Comparison of ENCODE assay signal across 24 cellular contexts in the genomic region with DNA sequence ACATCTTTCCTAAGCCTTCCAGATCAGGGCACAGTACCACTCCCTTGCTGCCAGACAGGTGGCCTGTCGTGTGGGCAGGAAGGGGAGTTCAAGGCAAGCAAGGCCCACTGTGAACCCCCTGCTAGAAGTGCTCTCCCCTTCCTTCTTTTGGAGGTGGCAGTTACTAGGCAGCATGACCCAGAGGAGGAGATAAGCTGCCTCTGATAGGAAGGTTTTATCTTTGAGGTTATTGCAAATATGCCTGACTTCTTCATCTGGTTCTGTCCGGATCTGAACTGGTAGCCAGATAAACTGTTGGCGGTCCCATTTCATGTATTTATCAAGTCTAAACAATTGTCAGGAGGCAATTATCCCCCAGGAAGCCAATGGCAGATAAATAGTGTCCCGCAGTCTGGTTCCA.
DNase-seq lines count a peak whose midpoint lies in the region; ATAC-seq and TF ChIP-seq lines count a peak whose summit lies in the region.
"Had no signal": no experiment of that assay in that cellular context is flagged by ENCODE, and none has a peak within 500 bp of the region (broad histone marks: within the 10 kb centered on the region; RNA-seq: fewer than 3 reads in every experiment).

No MANE protein-coding gene starts in this region.

- H3K4me2 ChIP-seq in mesendoderm (ENCODE audit: low read length) = no peak overlapping the region
- H3K4me2 ChIP-seq: neural progenitor cell had no signal

- DNase-seq in heart right ventricle (no peak), Right ventricle myocardium superior (no peak), coronary artery (ENCODE audit: low spot score) (no peak), mesendoderm (peak; percentile 62), tibial nerve (ENCODE audit: low spot score in 2 of 2) (no peak), GOT3 (lab: John Stamatoyannopoulos, UW) (no peak), cortex of kidney (lab: John Stamatoyannopoulos, UW) (no peak)
- DNase-seq in activated CD4-positive, alpha-beta T cell treated with anti-CD3 and anti-CD28 coated beads for 48 hours = no peak
- DNase-seq: activated CD4-positive, alpha-beta T cell treated with anti-CD3 and anti-CD28 coated beads, Interleukin-2, amount 50 U/mL, for 4 hours; activated naive CD4-positive, alpha-beta T cell treated with anti-CD3 and anti-CD28 coated beads, Interleukin-2, amount 50 U/mL, for 16 hours; Karpas-422; NCI-H1048; NCI-H2029; NCI-H2227 treated with DMSO at 0.1 percent for 48 hours; NCI-H748 treated with DMSO at 0.1 percent for 48 hours; RPMI8226; sigmoid colon; stimulated activated CD4-positive, alpha-beta T cell treated with anti-CD3 and anti-CD28 coated beads, Interleukin-15, amount 100 ng/mL, for 24 hours; stimulated activated naive CD8-positive, alpha-beta T cell treated with anti-CD3 and anti-CD28 coated beads, Interleukin-15, amount 100 ng/mL, for 72 hours; T-helper 17 cell had no signal

- no peak overlapping the region for H3K9ac ChIP-seq in mesendoderm (ENCODE audit: low read length)
- H3K9ac ChIP-seq: neural progenitor cell had no signal

- no peak overlapping the region for H3K4ac ChIP-seq in mesendoderm (ENCODE audit: low read depth, low read length)

- no peaks in the 10 kb centered on the region for H3K36me3 ChIP-seq in heart right ventricle
- H3K36me3 ChIP-seq in mesendoderm (ENCODE audit: control insufficient read depth, insufficient read depth, low read length) = no peaks in the 10 kb centered on the region
- H3K36me3 ChIP-seq in tibial nerve = no peaks in the 10 kb centered on the region
- H3K36me3 ChIP-seq: HAP-1, left lung, neural progenitor cell, sigmoid colon had no signal

- no peaks in the 10 kb centered on the region for H3K79me1 ChIP-seq in mesendoderm (ENCODE audit: low read length)

- peaks cover 0 to 43% (median 18%) of the 10 kb centered on the region in 9 donors for H3K4me1 ChIP-seq in heart right ventricle
- H3K4me1 ChIP-seq in mesendoderm (ENCODE audit: control insufficient read depth, low read depth, low read length) = peaks cover 3% of the 10 kb centered on the region
- H3K4me1 ChIP-seq in tibial nerve = peaks cover 0 to 58% (median 20%) of the 10 kb centered on the region in 4 donors
- H3K4me1 ChIP-seq: HAP-1, neural progenitor cell had no signal

- intact Hi-C loops in heart right ventricle (cut with DNase I) (loop anchor here in 8 of 10 donors (5.0 to 10.0 kb wide), 9 partner anchors 144 to 1172 kb away; a partner anchor contains a TSS), Right ventricle myocardium superior (cut with DNase I) (no loop called here)

- no peak for TF ChIP-seq POLR2A in tibial nerve (IDR thresholded peaks at IDR 0.05)

- H3K56ac ChIP-seq in mesendoderm (ENCODE audit: low read length) = no peak overlapping the region

- no peak overlapping the region for H2BK5ac ChIP-seq in mesendoderm (ENCODE audit: low read length)

- H3K27me3 ChIP-seq in heart right ventricle = peaks cover 0 to 9% (median 0%) of the 10 kb centered on the region in 7 donors
- H3K27me3 ChIP-seq in mesendoderm (ENCODE audit: insufficient read depth, low read length, poor library complexity) = no peaks in the 10 kb centered on the region
- no peaks in the 10 kb centered on the region for H3K27me3 ChIP-seq in tibial nerve
- H3K27me3 ChIP-seq: sigmoid colon had no signal

- H3K9me3 ChIP-seq in heart right ventricle (no peaks in the 10 kb centered on the region), tibial nerve (no peaks in the 10 kb centered on the region)
- H3K9me3 ChIP-seq: HAP-1, left lung, sigmoid colon had no signal

- H3K18ac ChIP-seq in mesendoderm (ENCODE audit: low read length) = no peak overlapping the region

- no peak overlapping the region for H3K23ac ChIP-seq in mesendoderm (ENCODE audit: low read length)

- ATAC-seq in heart right ventricle (no peak), Right ventricle myocardium superior (ENCODE audit: poor library complexity) (no peak)
- ATAC-seq: left lung; stimulated activated naive CD8-positive, alpha-beta T cell treated with anti-CD3 and anti-CD28 coated beads, Interleukin-15, amount 100 ng/mL, for 72 hours; T-helper 17 cell had no signal

- peak overlapping the region in 9 of 10 donors; percentile 51 to 85 (median 72) for H3K27ac ChIP-seq in heart right ventricle
- H3K27ac ChIP-seq in coronary artery = peak overlapping the region in 1 of 2 donors; percentile 74
- H3K27ac ChIP-seq in mesendoderm (ENCODE audit: low read depth, low read length) = no peak overlapping the region
- peak overlapping the region in 3 of 4 donors; percentile 34 to 82 (median 81) for H3K27ac ChIP-seq in tibial nerve
- H3K27ac ChIP-seq: neural progenitor cell, SK-N-MC had no signal

- H3K4me3 ChIP-seq in heart right ventricle (peak overlapping the region in 7 of 10 donors; percentile 8 to 52 (median 33)), coronary artery (peak overlapping the region; percentile 51), mesendoderm (ENCODE audit: low read length) (no peak overlapping the region), tibial nerve (peak overlapping the region in 1 of 4 donors; percentile 29)
- H3K4me3 ChIP-seq: HAP-1, left lung, neural progenitor cell, sigmoid colon, SK-N-MC had no signal

- no peak overlapping the region for H2AK5ac ChIP-seq in mesendoderm (ENCODE audit: low read length)

- TF ChIP-seq EP300 in tibial nerve (IDR thresholded peaks at IDR 0.05) = no peak

- H2BK120ac ChIP-seq in mesendoderm (ENCODE audit: low read depth, low read length) = no peak overlapping the region

- WGBS in heart right ventricle, 2 donors = 76 to 83% methylated on average over 4 of the region's 4 CpGs
- no CpG with 5 or more reads among the region's 4 CpGs for WGBS in mesendoderm (ENCODE audit: extremely low coverage, insufficient coverage, low lambda C conversion rate)
- 84 to 85% methylated on average over 4 of the region's 4 CpGs for WGBS in tibial nerve, 2 donors

- no peaks in the 10 kb centered on the region for H3K79me2 ChIP-seq in mesendoderm (ENCODE audit: control insufficient read depth, insufficient read depth, low read length)

- H2BK15ac ChIP-seq in mesendoderm (replicated peaks; ENCODE audit: low read depth) = no peak overlapping the region

- no peak overlapping the region for H4K8ac ChIP-seq in mesendoderm (ENCODE audit: low read depth, low read length)

- H4K5ac ChIP-seq in mesendoderm (ENCODE audit: low read length) = no peak overlapping the region

- TF ChIP-seq CTCF in heart right ventricle (IDR thresholded peaks at IDR 0.05) (no peak), coronary artery (IDR thresholded peaks at IDR 0.05) (no peak), tibial nerve (IDR thresholded peaks at IDR 0.05) (no peak)
